In the genomic region with DNA sequence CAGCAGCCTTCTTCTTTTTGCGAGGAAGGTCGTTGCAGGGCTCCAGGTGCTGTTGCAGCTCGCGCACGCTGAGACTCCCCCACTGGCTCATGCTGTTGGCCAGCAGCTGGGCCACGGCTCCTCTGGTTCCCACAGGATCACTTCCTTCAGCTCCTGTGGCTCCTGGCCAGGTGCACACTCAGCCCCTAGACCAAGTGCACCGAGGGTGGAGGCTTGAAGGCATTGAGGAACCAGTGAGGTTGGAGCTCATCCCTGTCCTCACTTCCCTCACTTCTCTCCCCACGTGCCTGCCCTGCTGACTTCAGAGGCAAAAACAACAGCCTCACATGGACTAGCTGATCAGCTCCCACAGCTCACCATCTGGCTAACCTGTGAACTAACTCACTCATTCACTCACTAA, we compare ENCODE assay signal across 24 cellular contexts. TPM values are rescaled to one million over a fixed set of nuclear protein-coding genes. Genes with fewer than 3 reads are reported as not detected.
A peak's percentile ranks its signal among the peaks of the same experiment; 100 is the strongest.
DNase-seq lines count a peak whose midpoint lies in the region; ATAC-seq, FAIRE-seq and TF ChIP-seq lines count a peak whose summit lies in the region.
"Had no signal": no experiment of that assay in that cellular context is flagged by ENCODE, and none has a peak within 500 bp of the region (broad histone marks: within the 10 kb centered on the region; RNA-seq: fewer than 3 reads in every experiment).

No MANE protein-coding gene starts in this region.

- H3K4me1 Mint-ChIP-seq in CD14-positive monocyte, result peaks cover 93% of the 10 kb centered on the region
- H3K4me1 Mint-ChIP-seq: activated CD8-positive, alpha-beta memory T cell treated with anti-CD3 and anti-CD28 coated beads, Interleukin-2, amount 10 ng/mL, durations not matched to agents 7 days and 5 days had no signal

- H3K36me3 ChIP-seq in H1 (ENCODE audit: control insufficient read depth in 2 of 4, insufficient read depth in 4 of 4, low read length in 3 of 4), result no peaks in the 10 kb centered on the region
- H3K36me3 ChIP-seq: MG63, SJSA1 had no signal

- H3K4me1 ChIP-seq in H1 (replicated peaks in 1 of 4; ENCODE audit: control insufficient read depth in 3 of 4, insufficient read depth in 4 of 4, low read length in 3 of 4), result no peaks in the 10 kb centered on the region
- H3K4me1 ChIP-seq: SJSA1 had no signal

- TF ChIP-seq CTCF in CD14-positive monocyte (IDR thresholded peaks at IDR 0.05) (no peak), H1 (IDR thresholded peaks at IDR 0.05; ENCODE audit: control extremely low read depth in 1 of 3, insufficient read depth in 1 of 3, low read depth in 1 of 3, low read length in 3 of 3) (no peak)

- no peaks in the 10 kb centered on the region for H3K23me2 ChIP-seq in H1 (ENCODE audit: low read depth, low read length)

- H4K20me1 ChIP-seq in H1 (replicated peaks in 1 of 2; ENCODE audit: control insufficient read depth in 1 of 2, insufficient read depth in 2 of 2, low read length in 2 of 2), result no peaks in the 10 kb centered on the region

- H2BK20ac ChIP-seq in H1 (ENCODE audit: low read length), result no peak overlapping the region

- H3K27me3 ChIP-seq in H1 (replicated peaks in 1 of 4; ENCODE audit: control insufficient read depth in 3 of 4, extremely low read depth in 1 of 4, insufficient read depth in 3 of 4, low read length in 3 of 4), result no peaks in the 10 kb centered on the region
- H3K27me3 ChIP-seq: MG63, SJSA1 had no signal

- peaks cover 0 to 6% (median 0%) of the 10 kb centered on the region in 7 donors for H3K9me3 Mint-ChIP-seq in CD14-positive monocyte
- H3K9me3 Mint-ChIP-seq: activated CD4-positive, alpha-beta T cell treated with anti-CD3 and anti-CD28 coated beads, Interleukin-2, amount 10 ng/mL, durations not matched to agents 7 days and 5 days; activated T-helper 1 cell treated with anti-CD3 and anti-CD28 coated beads, Interleukin-12 subunit alpha, Interleukin-12 subunit beta, Interleukin-2, Interleukin-4 antibody, amounts not matched to agents 30 ng/mL and 10 ng/mL and 1 ng/mL, durations not matched to agents 14 hours and 24 hours and 36 hours; GM23338; stimulated activated effector memory CD8-positive, alpha-beta T cell treated with anti-CD3 and anti-CD28 coated beads, Interleukin-12 subunit alpha, Interleukin-12 subunit beta, amount 100 ng/mL, for 72 hours had no signal

- H2BK120ac ChIP-seq in H1 (replicated peaks; ENCODE audit: low read depth, low read length), result no peak overlapping the region

- DNase-seq in CD14-positive monocyte (ENCODE audit: low spot score) (peak; percentile 60), G401 (ENCODE audit: low spot score) (peak; percentile 15), H1 (ENCODE audit: low read depth in 1 of 2, low spot score in 2 of 2) (no peak), sciatic nerve (ENCODE audit: low spot score) (no peak), kidney tubule cell (ENCODE audit: low spot score) (no peak)
- DNase-seq: activated CD4-positive, alpha-beta T cell treated with anti-CD3 and anti-CD28 coated beads, Interleukin-2, amount 10 ng/mL, durations not matched to agents 7 days and 5 days; activated CD8-positive, alpha-beta memory T cell treated with anti-CD3 and anti-CD28 coated beads, Interleukin-2, amount 10 ng/mL, durations not matched to agents 7 days and 5 days; activated naive CD4-positive, alpha-beta T cell treated with anti-CD3 and anti-CD28 coated beads, Interleukin-2, amount 50 U/mL, for 16 hours; central memory CD4-positive, alpha-beta T cell; IMR-90; MG63; NCI-H1417; stimulated activated CD4-positive, alpha-beta T cell treated with anti-CD3 and anti-CD28 coated beads, Interleukin-2, amount 100 ng/mL, for 24 hours had no signal

- H3K4me2 ChIP-seq in H1 (ENCODE audit: insufficient read depth in 1 of 2, low read depth in 2 of 2, low read length in 2 of 2), result no peak overlapping the region
- H3K4me2 ChIP-seq: GM23338 had no signal

- H3K4ac ChIP-seq in H1 (replicated peaks; ENCODE audit: insufficient read length, low read depth, low read length), result no peak overlapping the region

- H3K9ac ChIP-seq in H1 (replicated peaks in 1 of 4; ENCODE audit: extremely low read depth in 1 of 4, low read depth in 3 of 4, low read length in 3 of 4), result no peak overlapping the region

- intact Hi-C loops in CD14-positive monocyte (cut with micrococcal nuclease), result no loop called here
- intact Hi-C loops in sciatic nerve (cut with DNase I), result no loop called here

- no peak overlapping the region for H3K56ac ChIP-seq in H1 (replicated peaks; ENCODE audit: insufficient read length, low read depth, low read length)

- H3K18ac ChIP-seq in H1 (ENCODE audit: extremely low read depth, low read length), result no peak overlapping the region

- no peaks in the 10 kb centered on the region for H3K79me2 ChIP-seq in H1 (ENCODE audit: control insufficient read depth in 1 of 2, insufficient read depth in 2 of 2, low read length in 2 of 2)

- no peak for TF ChIP-seq EP300 in H1 (IDR thresholded peaks at IDR 0.05; ENCODE audit: borderline replicate concordance in 1 of 2, low read depth in 2 of 2, low read length in 2 of 2)

- H3K14ac ChIP-seq in H1 (ENCODE audit: insufficient read length), result no peak overlapping the region

- H3K79me1 ChIP-seq in H1 (ENCODE audit: low read depth, low read length), result no peaks in the 10 kb centered on the region

- no peak overlapping the region for H2AK5ac ChIP-seq in H1 (ENCODE audit: low read depth, low read length)

- no peak overlapping the region for H2BK5ac ChIP-seq in H1 (ENCODE audit: low read depth, low read length)

- in situ Hi-C loops in G401 (cut with HindIII; ENCODE audit: low sequenced_read_pairs), result no loop called here

- no peak for TF ChIP-seq RAD21 in H1 (IDR thresholded peaks at IDR 0.05 in 1 of 2, conservative IDR thresholded peaks at IDR 0.05 in 1 of 2; ENCODE audit: low read depth in 2 of 2, low read length in 2 of 2)

- H4K8ac ChIP-seq in H1 (ENCODE audit: extremely low read depth, insufficient read depth, low read length), result peak overlapping the region; percentile 41; the same call in 1 of the 2 replicates

- H4K91ac ChIP-seq in H1 (replicated peaks; ENCODE audit: insufficient read length, low read length), result no peak overlapping the region

- POLR2A ChIA-PET in H1 (lab: Charles Lee; ENCODE audit: partially characterized antibody), result no interaction called here

- H3K36me3 Mint-ChIP-seq in CD14-positive monocyte, result peaks cover 3% of the 10 kb centered on the region in 2 donors
- H3K36me3 Mint-ChIP-seq: activated CD8-positive, alpha-beta memory T cell treated with anti-CD3 and anti-CD28 coated beads, Interleukin-2, amount 10 ng/mL, durations not matched to agents 7 days and 5 days; stimulated activated effector memory CD8-positive, alpha-beta T cell treated with anti-CD3 and anti-CD28 coated beads, Interleukin-12 subunit alpha, Interleukin-12 subunit beta, amount 100 ng/mL, for 72 hours had no signal

- H3K27ac ChIP-seq in H1 (ENCODE audit: low read depth, low read length), result no peak overlapping the region
- H3K27ac ChIP-seq: SJSA1, skin epidermis had no signal

- H2BK15ac ChIP-seq in H1 (ENCODE audit: low read length), result no peak overlapping the region

- ATAC-seq in sciatic nerve (peak; percentile 18), HG03378 (IDR thresholded peaks at IDR 0.05; ENCODE audit: unreplicated experiment) (no peak), HG02623 (IDR thresholded peaks at IDR 0.05; ENCODE audit: unreplicated experiment) (no peak)
- ATAC-seq: activated CD8-positive, alpha-beta memory T cell treated with anti-CD3 and anti-CD28 coated beads, Interleukin-2, amount 10 ng/mL, durations not matched to agents 7 days and 5 days; GM23338; left lobe of liver; stimulated activated effector memory CD8-positive, alpha-beta T cell treated with anti-CD3 and anti-CD28 coated beads, Interleukin-12 subunit alpha, Interleukin-12 subunit beta, amount 100 ng/mL, for 72 hours had no signal

- no peak overlapping the region for H4K5ac ChIP-seq in H1 (ENCODE audit: insufficient read length, low read depth, low read length)

- WGBS in H1 (ENCODE audit: extremely low coverage in 1 of 2, insufficient coverage in 1 of 2, insufficient read length in 1 of 2, insufficient replicate concordance in 2 of 2, low coverage in 1 of 2, low lambda C conversion rate in 2 of 2, missing lambda C conversion rate in 1 of 2), 2 experiments, result 86% methylated on average over 8 of the region's 8 CpGs; no CpG with 5 or more reads in 1 of the 2 experiments

- CTCF ChIA-PET in H1 (lab: Charles Lee; ENCODE audit: partially characterized antibody), result interaction anchor here (0.6 to 2.9 kb wide), 5 partner anchors 9 to 113 kb away, joined by 3 to 10 read pairs (median 3); no protein-coding TSS in a partner anchor

- H3K4me3 ChIP-seq in H1 (ENCODE audit: extremely low read depth in 1 of 4, insufficient read depth in 2 of 4, low read depth in 3 of 4, low read length in 4 of 4), result no peak overlapping the region
- H3K4me3 ChIP-seq: GM23338, MG63, SJSA1, skin epidermis had no signal

- H3K23ac ChIP-seq in H1 (ENCODE audit: insufficient read length), result no peak overlapping the region

- H3K27ac Mint-ChIP-seq in CD14-positive monocyte, result peak overlapping the region in 1 of 7 donors; percentile 62
- H3K27ac Mint-ChIP-seq: activated CD4-positive, alpha-beta T cell treated with anti-CD3 and anti-CD28 coated beads, Interleukin-2, amount 10 ng/mL, durations not matched to agents 7 days and 5 days; activated CD8-positive, alpha-beta memory T cell treated with anti-CD3 and anti-CD28 coated beads, Interleukin-2, amount 10 ng/mL, durations not matched to agents 7 days and 5 days; activated T-helper 1 cell treated with anti-CD3 and anti-CD28 coated beads, Interleukin-12 subunit alpha, Interleukin-12 subunit beta, Interleukin-2, Interleukin-4 antibody, amounts not matched to agents 30 ng/mL and 10 ng/mL and 1 ng/mL, durations not matched to agents 14 hours and 24 hours and 36 hours; GM23338; progenitor cell of endocrine pancreas; stimulated activated effector memory CD8-positive, alpha-beta T cell treated with anti-CD3 and anti-CD28 coated beads, Interleukin-12 subunit alpha, Interleukin-12 subunit beta, amount 100 ng/mL, for 72 hours had no signal

- H3K4me3 Mint-ChIP-seq in CD14-positive monocyte, result no peak overlapping the region
- H3K4me3 Mint-ChIP-seq: activated CD4-positive, alpha-beta T cell treated with anti-CD3 and anti-CD28 coated beads, Interleukin-2, amount 10 ng/mL, durations not matched to agents 7 days and 5 days; activated CD8-positive, alpha-beta memory T cell treated with anti-CD3 and anti-CD28 coated beads, Interleukin-2, amount 10 ng/mL, durations not matched to agents 7 days and 5 days; activated T-helper 1 cell treated with anti-CD3 and anti-CD28 coated beads, Interleukin-12 subunit alpha, Interleukin-12 subunit beta, Interleukin-2, Interleukin-4 antibody, amounts not matched to agents 30 ng/mL and 10 ng/mL and 1 ng/mL, durations not matched to agents 14 hours and 24 hours and 36 hours; GM23338; stimulated activated effector memory CD8-positive, alpha-beta T cell treated with anti-CD3 and anti-CD28 coated beads, Interleukin-12 subunit alpha, Interleukin-12 subunit beta, amount 100 ng/mL, for 72 hours had no signal

- no peak for FAIRE-seq in H1 (lab: Jason Lieb, UNC)

- peaks cover 2 to 9% (median 4%) of the 10 kb centered on the region in 3 donors for H3K27me3 Mint-ChIP-seq in CD14-positive monocyte (ENCODE audit: low read depth in 3 of 3)

- H2BK12ac ChIP-seq in H1 (ENCODE audit: low read depth, low read length), result no peak overlapping the region

- no peak for TF ChIP-seq POLR2A in H1 (IDR thresholded peaks at IDR 0.05; ENCODE audit: control extremely low read depth in 1 of 2, low read depth in 2 of 2, low read length in 2 of 2)

- H3K9me3 ChIP-seq in H1 (ENCODE audit: insufficient read depth in 2 of 2, low read depth in 1 of 2, low read length in 1 of 2), result no peaks in the 10 kb centered on the region
- H3K9me3 ChIP-seq: MG63, SJSA1 had no signal

- H2AFZ ChIP-seq in H1 (ENCODE audit: low read length), result 0 out of 2 replicates have a peak overlapping the region, but pooled peaks have one; percentile 44
- H2AFZ ChIP-seq: GM23338 had no signal

RNA-seq across cellular contexts. Expression of a gene that starts 46.2 kb away (rescaled TPM):
- polyA plus RNA-seq in CD14-positive monocyte (under 1 TPM in 1 of 2 donors, not detected in 1; 0.05 TPM), H1 (2011; rRNA removed) (0.14 TPM in 2 replicates)
- total RNA-seq in G401 (2014; rRNA removed; shearing (Covaris generic)), result 4.1 and 4.8 TPM in 2 replicates
- total RNA-seq in H1 (2021; fragmentation: NEBNext Ultra II Directional; extraction: Animal tissue kit (Norgen Biotek cat#: 25700)), result 0.17 and 0.48 TPM in 2 replicates
- 0.09 TPM for polyA plus RNA-seq in H1 (2011; cell fraction: cytosol; rRNA removed)
- polyA plus RNA-seq in H1 (2011; cell fraction: nucleus; rRNA removed), result 0.19 TPM
- 0.05 to 0.12 TPM (median 0.05 TPM) in 3 of 4 replicates, not detected in the other for polyA plus RNA-seq in H1 (2012, experiment 1 of 2)
- polyA plus RNA-seq in H1 (2012, experiment 2 of 2), result 0.05 TPM
- 0.18 TPM for polyA plus RNA-seq in H1 (2013, experiment 1 of 2)
- polyA plus RNA-seq in H1 (2013, experiment 2 of 2), result 0.18 TPM
- 0.07 TPM in 1 of 2 replicates, not detected in the other for polyA minus RNA-seq in H1 (2011; rRNA and poly(A)+ RNA removed)
- polyA minus RNA-seq in H1 (2011; cell fraction: cytosol; rRNA and poly(A)+ RNA removed), result 0.37 TPM
- 0.30 TPM for polyA minus RNA-seq in H1 (2011; cell fraction: nucleus; rRNA and poly(A)+ RNA removed)
- total RNA-seq in sciatic nerve, result 0.76 TPM
- total RNA-seq: activated CD4-positive, alpha-beta T cell treated with anti-CD3 and anti-CD28 coated beads, Interleukin-2, amount 10 ng/mL, durations not matched to agents 7 days and 5 days; activated T-helper 1 cell treated with anti-CD3 and anti-CD28 coated beads, Interleukin-12 subunit alpha, Interleukin-12 subunit beta, Interleukin-2, Interleukin-4 antibody, amounts not matched to agents 30 ng/mL and 10 ng/mL and 1 ng/mL, durations not matched to agents 14 hours and 24 hours and 36 hours; IMR-90; progenitor cell of endocrine pancreas had no signal
- polyA plus RNA-seq: aorta, IMR-90, neural cell had no signal

Comparison
In these comparisons a context has a peak if more than half of its experiments do, and no peak if none do; other contexts are left out.
1. DNase-seq: peak in CD14-positive monocyte (single experiment) and G401 (single experiment); none in H1 (0 of 2), sciatic nerve (single experiment) and kidney tubule cell (single experiment).